ENCODE assay signal across 12 cellular contexts in the genomic region with DNA sequence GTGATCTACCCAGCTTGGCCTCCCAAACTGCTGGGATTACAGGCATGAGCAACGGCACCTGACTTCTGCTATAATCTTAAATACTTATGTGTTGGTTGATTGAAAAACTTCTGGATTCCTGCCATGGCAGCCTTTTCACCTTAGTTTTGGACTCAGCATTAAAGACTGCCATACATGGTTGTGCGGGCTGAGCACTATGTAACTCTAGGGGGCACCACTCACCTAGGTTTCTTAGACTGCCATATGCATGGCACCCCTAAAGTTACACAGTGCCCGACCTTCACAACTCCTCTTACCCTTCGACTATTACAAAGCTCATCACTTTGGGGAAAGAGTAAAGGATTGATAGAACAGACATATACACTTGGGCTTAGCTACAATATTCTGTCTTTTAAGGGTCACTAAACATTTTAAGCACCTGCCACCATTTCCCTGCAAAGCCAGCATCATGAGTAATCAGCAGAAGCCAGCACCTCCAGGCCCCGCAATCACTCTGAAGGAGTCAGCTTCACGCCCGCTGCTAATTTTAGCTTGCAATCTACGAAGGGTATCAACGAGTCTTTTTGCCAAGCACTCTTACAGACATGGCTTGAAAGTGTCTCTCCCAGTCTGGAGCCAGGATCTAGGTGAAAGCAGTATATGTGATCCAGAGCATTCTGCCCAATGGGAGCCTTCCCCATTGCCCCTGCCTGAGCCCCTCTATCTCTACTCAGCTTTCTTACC. TPM values are rescaled to one million over a fixed set of nuclear protein-coding genes. Genes with fewer than 3 reads are reported as not detected.
DNase-seq lines count a peak whose midpoint lies in the region; ATAC-seq and TF ChIP-seq lines count a peak whose summit lies in the region.
"Had no signal": no experiment of that assay in that cellular context is flagged by ENCODE, and none has a peak within 500 bp of the region (broad histone marks: within the 10 kb centered on the region; RNA-seq: fewer than 3 reads in every experiment).

No MANE protein-coding gene starts in this region.

- H3K9me1 ChIP-seq in IMR-90 (ENCODE audit: insufficient read depth, low read length): no peaks in the 10 kb centered on the region; the same call in 1 of the 2 replicates

- H3K27me3 ChIP-seq in IMR-90 (ENCODE audit: control insufficient read depth, insufficient read depth, low read length) (no peaks in the 10 kb centered on the region), kidney epithelial cell (ENCODE audit: control insufficient read depth, insufficient read depth, low read length) (no peaks in the 10 kb centered on the region)
- H3K27me3 ChIP-seq: colonic mucosa, tibial nerve had no signal

- no peak overlapping the region for H3K27ac ChIP-seq in IMR-90 (ENCODE audit: insufficient read depth, low read length)
- H3K27ac ChIP-seq: colonic mucosa, tibial nerve had no signal

- H2AK9ac ChIP-seq in IMR-90 (replicated peaks; ENCODE audit: low read depth, low read length, poor library complexity): peak overlapping the region; percentile 39

- WGBS in IMR-90 (ENCODE audit: extremely low coverage in 2 of 2, insufficient read length in 1 of 2), 2 experiments: 87% methylated on average over 3 of the region's 9 CpGs; no CpG with 5 or more reads in 1 of the 2 experiments

- DNase-seq in EL (peak; percentile 53), IMR-90 (no peak), SW480 (ENCODE audit: low spot score) (peak; percentile 20), kidney epithelial cell (ENCODE audit: low read depth) (no peak), HEK293T (ENCODE audit: extremely low spot score) (no peak), kidney tubule cell (ENCODE audit: low spot score) (no peak), NCI-H2029 treated with DMSO at 0.1 percent for 48 hours (lab: John Stamatoyannopoulos, UW) (no peak)
- DNase-seq: activated CD8-positive, alpha-beta memory T cell treated with anti-CD3 and anti-CD28 coated beads for 24 hours; colonic mucosa; NCI-H2081 treated with DMSO at 0.1 percent for 48 hours had no signal

- dilution Hi-C loops in IMR-90 (cut with HindIII; ENCODE audit: low sequenced_read_pairs, unreplicated experiment): no loop called here

- no peak overlapping the region; the same call in 1 of the 2 replicates for H2BK120ac ChIP-seq in IMR-90 (ENCODE audit: low read depth, low read length)

- no peak overlapping the region for H2BK15ac ChIP-seq in IMR-90 (ENCODE audit: low read depth, low read length)

- H3K4me1 ChIP-seq in IMR-90 (ENCODE audit: control insufficient read depth, insufficient read depth, low read length): peaks cover 4% of the 10 kb centered on the region; the same call in 1 of the 2 replicates
- H3K4me1 ChIP-seq: colonic mucosa, tibial nerve had no signal

- no peak overlapping the region for H2BK5ac ChIP-seq in IMR-90 (ENCODE audit: low read depth, low read length, poor library complexity, severe bottlenecking)

- TF ChIP-seq CTCF in IMR-90 (conservative IDR thresholded peaks at IDR 0.05; ENCODE audit: low read depth, low read length): no peak
- TF ChIP-seq CTCF in kidney epithelial cell (IDR thresholded peaks at IDR 0.05; ENCODE audit: insufficient read depth, low read length, poor library complexity, severe bottlenecking): peak; percentile 10

- no peak overlapping the region for H3K14ac ChIP-seq in IMR-90 (replicated peaks; ENCODE audit: low read depth, low read length)

- H2AFZ ChIP-seq in IMR-90 (replicated peaks; ENCODE audit: low read length, poor library complexity): no peak overlapping the region

- no peak overlapping the region for H2BK20ac ChIP-seq in IMR-90 (ENCODE audit: low read depth, low read length)

- CTCF ChIA-PET in IMR-90 (lab: Yijun Ruan, JAX): no interaction called here
- CTCF ChIA-PET in HEK293T (lab: Yijun Ruan, JAX): interaction anchor here (0.8 kb wide), 1 partner anchor 10 kb away, joined by 3 read pairs; no protein-coding TSS in a partner anchor

- no peak overlapping the region for H3K4me2 ChIP-seq in IMR-90 (ENCODE audit: low read depth, low read length)

- POLR2A ChIA-PET in IMR-90 (lab: Charles Lee; ENCODE audit: unreplicated experiment): no interaction called here
- POLR2A ChIA-PET in HEK293T (lab: Yijun Ruan, JAX): no interaction called here

- H3K79me1 ChIP-seq in IMR-90 (ENCODE audit: low read depth in 1 of 2, low read length in 2 of 2): no peaks in the 10 kb centered on the region

- no peak for TF ChIP-seq RAD21 in IMR-90 (IDR thresholded peaks at IDR 0.05; ENCODE audit: low read length)

- H4K8ac ChIP-seq in IMR-90 (ENCODE audit: low read depth in 2 of 2, low read length in 2 of 2): no peak overlapping the region

- H4K5ac ChIP-seq in IMR-90 (ENCODE audit: low read depth, low read length): no peak overlapping the region

- no peak for TF ChIP-seq POLR2A in IMR-90 (IDR thresholded peaks at IDR 0.05; ENCODE audit: low read depth, low read length)

- H3K56ac ChIP-seq in IMR-90 (ENCODE audit: extremely low read depth, insufficient read depth, low read length): no peak overlapping the region

- no peaks in the 10 kb centered on the region for H3K9me3 ChIP-seq in IMR-90 (ENCODE audit: control insufficient read depth, insufficient read depth, low read length)
- H3K9me3 ChIP-seq: colonic mucosa, tibial nerve had no signal

- H3K4me3 ChIP-seq in IMR-90 (ENCODE audit: insufficient read depth, low read depth, low read length) (no peak overlapping the region), kidney epithelial cell (ENCODE audit: low read depth, low read length) (no peak overlapping the region)
- H3K4me3 ChIP-seq: colonic mucosa, tibial nerve had no signal

- ATAC-seq in IMR-90 (ENCODE audit: low read depth) (no peak), HG03139 (IDR thresholded peaks at IDR 0.05; ENCODE audit: unreplicated experiment) (no peak)

- no peak overlapping the region for H3K9ac ChIP-seq in IMR-90 (ENCODE audit: low read depth, low read length)

- H2AK5ac ChIP-seq in IMR-90 (ENCODE audit: low read depth, low read length): no peak overlapping the region

- no peak overlapping the region for H3K4ac ChIP-seq in IMR-90 (ENCODE audit: low read depth, low read length)

- no peak overlapping the region for H4K91ac ChIP-seq in IMR-90 (ENCODE audit: insufficient read depth, low read depth, low read length)

- intact Hi-C loops in IMR-90 (cut with micrococcal nuclease): no loop called here

- no TSS peak for BruUV-seq in IMR-90 (replicated peaks; lab: Mats Ljungman, UMichigan)

- H4K20me1 ChIP-seq in IMR-90 (ENCODE audit: insufficient read depth, low read length): no peaks in the 10 kb centered on the region

- H3K36me3 ChIP-seq in IMR-90 (ENCODE audit: control insufficient read depth, insufficient read depth, low read length) (no peaks in the 10 kb centered on the region), kidney epithelial cell (ENCODE audit: control insufficient read depth, insufficient read depth, low read length) (no peaks in the 10 kb centered on the region)
- H3K36me3 ChIP-seq: colonic mucosa, tibial nerve had no signal

- H3K18ac ChIP-seq in IMR-90 (ENCODE audit: low read depth, low read length): no peak overlapping the region

- H3K23ac ChIP-seq in IMR-90 (ENCODE audit: low read depth, low read length): no peak overlapping the region

- in situ Hi-C loops in IMR-90 (cut with MboI; ENCODE audit: low sequenced_read_pairs): no loop called here

TF ChIP-seq in IMR-90, 13 proteins besides CTCF, POLR2A, EP300 and RAD21:
- TF ChIP-seq CEBPB (IDR thresholded peaks at IDR 0.05; ENCODE audit: low read depth, low read length) (no peak), SMC3 (IDR thresholded peaks at IDR 0.05; ENCODE audit: low read depth, low read length) (no peak), RFX5 (IDR thresholded peaks at IDR 0.05; ENCODE audit: low read depth, low read length) (no peak), MXI1 (IDR thresholded peaks at IDR 0.05; ENCODE audit: borderline replicate concordance, low read depth, low read length) (no peak)

TF ChIP-seq in HEK293T, 16 proteins besides CTCF, POLR2A, EP300 and RAD21:
- TF ChIP-seq HDGF (IDR thresholded peaks at IDR 0.05; ENCODE audit: borderline replicate concordance) (no peak), L3MBTL2 (conservative IDR thresholded peaks at IDR 0.05) (no peak), LEF1 (IDR thresholded peaks at IDR 0.05; ENCODE audit: borderline replicate concordance) (no peak), FOXM1 (IDR thresholded peaks at IDR 0.05; ENCODE audit: borderline replicate concordance) (no peak), NFRKB (IDR thresholded peaks at IDR 0.05) (no peak), BHLHE40 (IDR thresholded peaks at IDR 0.05; ENCODE audit: borderline replicate concordance) (no peak), ZNF384 (IDR thresholded peaks at IDR 0.05) (no peak), ELF4 (IDR thresholded peaks at IDR 0.05) (no peak), SUZ12 (IDR thresholded peaks at IDR 0.05) (no peak), ARNT (IDR thresholded peaks at IDR 0.05) (no peak), FOXK2 (IDR thresholded peaks at IDR 0.05) (no peak)
- TF ChIP-seq, protein P1, sequence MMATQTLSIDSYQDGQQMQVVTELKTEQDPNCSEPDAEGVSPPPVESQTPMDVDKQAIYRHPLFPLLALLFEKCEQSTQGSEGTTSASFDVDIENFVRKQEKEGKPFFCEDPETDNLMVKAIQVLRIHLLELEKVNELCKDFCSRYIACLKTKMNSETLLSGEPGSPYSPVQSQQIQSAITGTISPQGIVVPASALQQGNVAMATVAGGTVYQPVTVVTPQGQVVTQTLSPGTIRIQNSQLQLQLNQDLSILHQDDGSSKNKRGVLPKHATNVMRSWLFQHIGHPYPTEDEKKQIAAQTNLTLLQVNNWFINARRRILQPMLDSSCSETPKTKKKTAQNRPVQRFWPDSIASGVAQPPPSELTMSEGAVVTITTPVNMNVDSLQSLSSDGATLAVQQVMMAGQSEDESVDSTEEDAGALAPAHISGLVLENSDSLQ (IDR thresholded peaks at IDR 0.05): no peak
TF ChIP-seq in HEK293T: peak in this region for 0.

RNA-seq across cellular contexts. Expression of a gene that starts 59.8 kb away (rescaled TPM):
- total RNA-seq in IMR-90 (2012; rRNA removed) (13.8 and 23.9 TPM in 2 replicates), kidney epithelial cell (30.5 and 45.9 TPM in 2 replicates)
- polyA plus RNA-seq in IMR-90 (2012; rRNA removed): 10.7 and 13.4 TPM in 2 replicates
- 3.8 and 4.8 TPM in 2 replicates for polyA plus RNA-seq in IMR-90 (2012; cell fraction: cytosol; rRNA removed)
- 9.8 and 36.2 TPM in 2 replicates for polyA plus RNA-seq in IMR-90 (2012; cell fraction: nucleus; rRNA removed; ENCODE audit: low replicate concordance)

Comparison
In these comparisons a context has a peak if more than half of its experiments do, and no peak if none do; other contexts are left out.
1. DNase-seq: peak in EL (single experiment) and SW480 (single experiment); none in IMR-90 (single experiment), kidney epithelial cell (single experiment), HEK293T (single experiment), kidney tubule cell (single experiment) and NCI-H2029 treated with DMSO at 0.1 percent for 48 hours (single experiment).